ENCODE assay signal across 29 cellular contexts in the genomic region with DNA sequence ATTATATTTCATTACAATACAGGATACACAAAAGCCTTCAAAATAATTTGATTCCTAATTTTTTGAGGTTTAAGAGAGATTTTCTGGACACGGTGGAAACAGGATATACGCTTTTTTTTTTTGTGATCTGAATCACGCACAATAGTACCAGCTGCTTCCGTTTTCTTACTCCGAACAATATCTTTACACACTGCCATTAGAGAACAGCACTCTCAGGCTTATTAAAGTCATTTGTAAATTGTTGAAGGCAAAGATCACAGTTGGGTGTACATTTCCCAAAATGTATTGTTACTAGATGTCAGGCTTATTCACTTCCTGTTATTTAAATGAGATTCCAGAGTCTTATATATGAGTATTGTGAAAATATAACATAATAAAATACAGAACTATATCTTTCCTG.
A peak's percentile ranks its signal among the peaks of the same experiment; 100 is the strongest.
DNase-seq lines count a peak whose midpoint lies in the region; TF ChIP-seq lines count a peak whose summit lies in the region.
"Had no signal": no experiment of that assay in that cellular context is flagged by ENCODE, and none has a peak within 500 bp of the region (broad histone marks: within the 10 kb centered on the region; RNA-seq: fewer than 3 reads in every experiment).

No MANE protein-coding gene starts in this region.

- no peaks in the 10 kb centered on the region for H3K4me1 Mint-ChIP-seq in T-helper 2 cell treated with Interferon-gamma antibody and Interleukin-4, amounts not matched to agents 5 μg/mL and 100 μg/mL, for 36 hours (ENCODE audit: low read depth)
- H3K4me1 Mint-ChIP-seq: activated naive CD4-positive, alpha-beta T cell treated with anti-CD3 and anti-CD28 coated beads, Interleukin-2, amount 50 U/mL, for 24 hours; CD14-positive monocyte; mesothelial cell of epicardium; naive thymus-derived CD4-positive, alpha-beta T cell had no signal

- H3K9ac ChIP-seq in adipocyte (ENCODE audit: low read length): no peak overlapping the region

- no peak for TF ChIP-seq CTCF in hepatocyte (IDR thresholded peaks at IDR 0.05; ENCODE audit: poor library complexity)

- peaks cover 11% of the 10 kb centered on the region for H3K9me3 ChIP-seq in adipocyte (ENCODE audit: control insufficient read depth, low read length)
- no peaks in the 10 kb centered on the region for H3K9me3 ChIP-seq in hepatocyte (ENCODE audit: low read depth)
- H3K9me3 ChIP-seq: Peyer's patch had no signal

- no peaks in the 10 kb centered on the region for H3K79me2 ChIP-seq in hepatocyte

- DNase-seq in DMS53 (lab: John Stamatoyannopoulos, UW) (peak; percentile 19), DMS53 treated with DMSO at 0.1 percent for 48 hours (lab: John Stamatoyannopoulos, UW; ENCODE audit: unreplicated experiment) (no peak), adipocyte (ENCODE audit: low read depth) (peak; percentile 34), hepatocyte (ENCODE audit: low spot score) (no peak), NCI-H446 treated with DMSO at 0.1 percent for 48 hours (lab: John Stamatoyannopoulos, UW) (no peak), EL (no peak), A172 (ENCODE audit: low spot score) (no peak)
- no peak for DNase-seq in T-helper 2 cell treated with Interferon-gamma antibody and Interleukin-4, amounts not matched to agents 5 μg/mL and 100 μg/mL, for 36 hours (ENCODE audit: low spot score)
- DNase-seq: activated CD8-positive, alpha-beta T cell treated with anti-CD3 and anti-CD28 coated beads, Interleukin-2, amount 10 ng/mL, durations not matched to agents 7 days and 5 days; activated T-cell treated with anti-CD3 and anti-CD28 coated beads for 4 hours; amygdala; H9; islet precursor cell; naive thymus-derived CD4-positive, alpha-beta T cell; NCI-H1105; NCI-H1930; NCI-H226; NCI-H774; Peyer's patch; SHP77 treated with DMSO at 0.1 percent for 48 hours; stimulated activated CD4-positive, alpha-beta T cell treated with anti-CD3 and anti-CD28 coated beads, Interleukin-4, amount 100 ng/mL, for 4 hours; T-helper 9 cell; trophoblast cell had no signal

- H3K9me3 Mint-ChIP-seq in T-helper 2 cell treated with Interferon-gamma antibody and Interleukin-4, amounts not matched to agents 5 μg/mL and 100 μg/mL, for 36 hours: no peaks in the 10 kb centered on the region
- H3K9me3 Mint-ChIP-seq: activated naive CD4-positive, alpha-beta T cell treated with anti-CD3 and anti-CD28 coated beads, Interleukin-2, amount 50 U/mL, for 24 hours had no signal

- no peaks in the 10 kb centered on the region for H3K27me3 Mint-ChIP-seq in T-helper 2 cell treated with Interferon-gamma antibody and Interleukin-4, amounts not matched to agents 5 μg/mL and 100 μg/mL, for 36 hours (ENCODE audit: low read depth)
- H3K27me3 Mint-ChIP-seq: activated naive CD4-positive, alpha-beta T cell treated with anti-CD3 and anti-CD28 coated beads, Interleukin-2, amount 50 U/mL, for 24 hours; naive thymus-derived CD4-positive, alpha-beta T cell; progenitor cell of endocrine pancreas had no signal

- no peaks in the 10 kb centered on the region for H3K36me3 Mint-ChIP-seq in T-helper 2 cell treated with Interferon-gamma antibody and Interleukin-4, amounts not matched to agents 5 μg/mL and 100 μg/mL, for 36 hours (ENCODE audit: low read depth)
- H3K36me3 Mint-ChIP-seq: activated naive CD4-positive, alpha-beta T cell treated with anti-CD3 and anti-CD28 coated beads, Interleukin-2, amount 50 U/mL, for 24 hours; CD14-positive monocyte; mesothelial cell of epicardium; naive thymus-derived CD4-positive, alpha-beta T cell had no signal

- H3K9me2 ChIP-seq in hepatocyte (replicated peaks; ENCODE audit: insufficient read depth): no peaks in the 10 kb centered on the region

- H3K36me3 ChIP-seq in adipocyte (ENCODE audit: control insufficient read depth, insufficient read depth, low read length, severe bottlenecking) (no peaks in the 10 kb centered on the region), hepatocyte (replicated peaks; ENCODE audit: insufficient read depth, low read depth) (no peaks in the 10 kb centered on the region)
- H3K36me3 ChIP-seq: Peyer's patch had no signal

- H3K27ac ChIP-seq in hepatocyte: no peak overlapping the region
- H3K27ac ChIP-seq: 22Rv1, Peyer's patch had no signal

- H3K27ac Mint-ChIP-seq in T-helper 2 cell treated with Interferon-gamma antibody and Interleukin-4, amounts not matched to agents 5 μg/mL and 100 μg/mL, for 36 hours: no peak overlapping the region
- H3K27ac Mint-ChIP-seq: activated CD8-positive, alpha-beta T cell treated with anti-CD3 and anti-CD28 coated beads, Interleukin-2, amount 10 ng/mL, durations not matched to agents 7 days and 5 days; activated naive CD4-positive, alpha-beta T cell treated with anti-CD3 and anti-CD28 coated beads, Interleukin-2, amount 50 U/mL, for 24 hours; CD14-positive monocyte; H9; mesothelial cell of epicardium; naive thymus-derived CD4-positive, alpha-beta T cell; progenitor cell of endocrine pancreas had no signal

- no peak overlapping the region for H2AFZ ChIP-seq in hepatocyte

- H3K4me2 ChIP-seq in hepatocyte: peak overlapping the region; percentile 42

- H3K4me3 ChIP-seq in adipocyte (ENCODE audit: low read length) (no peak overlapping the region), hepatocyte (no peak overlapping the region)
- H3K4me3 ChIP-seq: K562, Peyer's patch had no signal

- H3K4me1 ChIP-seq in adipocyte (ENCODE audit: control insufficient read depth, insufficient read depth, low read length) (no peaks in the 10 kb centered on the region), hepatocyte (ENCODE audit: insufficient read depth) (no peaks in the 10 kb centered on the region)
- H3K4me1 ChIP-seq: Peyer's patch had no signal

- whole genome bisulfite sequencing in hepatocyte (ENCODE audit: low lambda C conversion rate, missing lambda C conversion rate): 71% methylated on average over 5 of the region's 5 CpGs

- H3K27me3 ChIP-seq in adipocyte (replicated peaks; ENCODE audit: control insufficient read depth, insufficient read depth, low read length) (no peaks in the 10 kb centered on the region), hepatocyte (no peaks in the 10 kb centered on the region)
- H3K27me3 ChIP-seq: Peyer's patch had no signal

- no peaks in the 10 kb centered on the region for H4K20me1 ChIP-seq in hepatocyte (ENCODE audit: insufficient read depth, poor library complexity, severe bottlenecking)

- H3K4me3 Mint-ChIP-seq in T-helper 2 cell treated with Interferon-gamma antibody and Interleukin-4, amounts not matched to agents 5 μg/mL and 100 μg/mL, for 36 hours: no peak overlapping the region
- H3K4me3 Mint-ChIP-seq: activated CD8-positive, alpha-beta T cell treated with anti-CD3 and anti-CD28 coated beads, Interleukin-2, amount 10 ng/mL, durations not matched to agents 7 days and 5 days; activated naive CD4-positive, alpha-beta T cell treated with anti-CD3 and anti-CD28 coated beads, Interleukin-2, amount 50 U/mL, for 24 hours; CD14-positive monocyte; H9; mesothelial cell of epicardium; naive thymus-derived CD4-positive, alpha-beta T cell had no signal

Comparison
In these comparisons a context has a peak if more than half of its experiments do, and no peak if none do; other contexts are left out.
1. DNase-seq: peak in DMS53 (single experiment) and adipocyte (single experiment); none in DMS53 treated with DMSO at 0.1 percent for 48 hours (single experiment), hepatocyte (single experiment), T-helper 2 cell treated with Interferon-gamma antibody and Interleukin-4, amounts not matched to agents 5 μg/mL and 100 μg/mL, for 36 hours (single experiment), NCI-H446 treated with DMSO at 0.1 percent for 48 hours (single experiment), EL (single experiment) and A172 (single experiment).